ENCODE assay signal across 22 cellular contexts in the genomic region with DNA sequence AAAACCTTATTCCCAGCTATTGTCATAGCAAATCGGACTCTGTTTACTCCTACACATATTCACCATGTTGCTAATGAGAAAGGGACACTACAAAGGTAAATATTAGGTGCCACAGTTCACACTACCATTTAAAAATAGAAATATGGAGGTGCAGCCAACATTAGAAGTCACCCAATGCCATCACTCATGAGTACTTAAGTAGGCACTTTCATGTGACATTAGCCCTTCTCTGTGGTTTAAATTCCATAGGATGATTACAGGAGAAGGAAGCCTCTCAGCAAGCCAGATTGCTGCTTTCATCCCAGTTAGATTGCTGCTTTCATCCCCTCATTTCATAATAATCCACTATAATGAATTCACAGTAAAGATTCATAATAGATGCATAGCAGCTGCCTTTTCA.
"Had no signal": no experiment of that assay in that cellular context is flagged by ENCODE, and none has a peak within 500 bp of the region (broad histone marks: within the 10 kb centered on the region; RNA-seq: fewer than 3 reads in every experiment).

No MANE protein-coding gene starts in this region.

- H3K4me3 ChIP-seq: adrenal gland, ascending aorta, right lobe of liver, smooth muscle cell, stomach, suprapubic skin, tibial nerve had no signal

- ATAC-seq: activated T-helper 17 cell treated with anti-CD3 and anti-CD28 coated beads, Interleukin-2, amount 50 U/mL, for 72 hours; right lobe of liver; stimulated activated memory B cell treated with anti-CD40 and anti-IgM and Interleukin-4, amounts not matched to agents 10 μg/mL and 1 μg/mL and 100 μg/mL, for 72 hours had no signal

- H3K27ac ChIP-seq: adrenal gland, ascending aorta, parathyroid adenoma, right lobe of liver, stomach, suprapubic skin, tibial nerve had no signal

- DNase-seq: activated CD4-positive, alpha-beta T cell treated with anti-CD3 and anti-CD28 coated beads for 1 hour; activated CD8-positive, alpha-beta memory T cell treated with anti-CD3 and anti-CD28 coated beads for 24 hours; activated CD8-positive, alpha-beta memory T cell treated with anti-CD3 and anti-CD28 coated beads, Interleukin-2, amount 50 U/mL, for 4 hours; activated T-cell treated with anti-CD3 and anti-CD28 coated beads, Interleukin-2, amount 50 U/mL, for 24 hours; adrenal gland; effector memory CD4-positive, alpha-beta T cell; glutamatergic neuron; hippocampal formation; kidney glomerular epithelial cell; right lobe of liver; stimulated activated CD4-positive, alpha-beta T cell treated with anti-CD3 and anti-CD28 coated beads, Interleukin-15, amount 100 ng/mL, for 24 hours; stomach had no signal

- H3K27me3 Mint-ChIP-seq: activated naive CD8-positive, alpha-beta T cell; activated T-cell treated with anti-CD3 and anti-CD28 coated beads, Interleukin-2, amount 50 U/mL, for 24 hours; central memory CD8-positive, alpha-beta T cell; stimulated activated memory B cell treated with anti-CD40 and anti-IgM and Interleukin-4, amounts not matched to agents 10 μg/mL and 1 μg/mL and 100 μg/mL, for 72 hours had no signal

- H3K36me3 ChIP-seq: adrenal gland, ascending aorta, right lobe of liver, stomach, suprapubic skin, tibial nerve had no signal

- H3K4me1 ChIP-seq: adrenal gland, ascending aorta, parathyroid adenoma, right lobe of liver, stomach, suprapubic skin, tibial nerve had no signal

- H3K9me3 ChIP-seq: adrenal gland, ascending aorta, right lobe of liver, stomach, suprapubic skin, tibial nerve had no signal

- H3K27me3 ChIP-seq: adrenal gland, ascending aorta, right lobe of liver, stomach, suprapubic skin, tibial nerve had no signal

- H3K4me1 Mint-ChIP-seq: activated T-helper 17 cell treated with anti-CD3 and anti-CD28 coated beads, Interleukin-2, amount 50 U/mL, for 72 hours; central memory CD8-positive, alpha-beta T cell; nephron; stimulated activated memory B cell treated with anti-CD40 and anti-IgM and Interleukin-4, amounts not matched to agents 10 μg/mL and 1 μg/mL and 100 μg/mL, for 72 hours had no signal

- H3K4me3 Mint-ChIP-seq: activated naive CD8-positive, alpha-beta T cell; activated T-cell treated with anti-CD3 and anti-CD28 coated beads, Interleukin-2, amount 50 U/mL, for 24 hours; activated T-helper 17 cell treated with anti-CD3 and anti-CD28 coated beads, Interleukin-2, amount 50 U/mL, for 72 hours; central memory CD8-positive, alpha-beta T cell; nephron; stimulated activated memory B cell treated with anti-CD40 and anti-IgM and Interleukin-4, amounts not matched to agents 10 μg/mL and 1 μg/mL and 100 μg/mL, for 72 hours had no signal

- H3K9me3 Mint-ChIP-seq: activated T-cell treated with anti-CD3 and anti-CD28 coated beads, Interleukin-2, amount 50 U/mL, for 24 hours; activated T-helper 17 cell treated with anti-CD3 and anti-CD28 coated beads, Interleukin-2, amount 50 U/mL, for 72 hours; central memory CD8-positive, alpha-beta T cell; nephron; stimulated activated memory B cell treated with anti-CD40 and anti-IgM and Interleukin-4, amounts not matched to agents 10 μg/mL and 1 μg/mL and 100 μg/mL, for 72 hours had no signal

- H3K27ac Mint-ChIP-seq: activated naive CD8-positive, alpha-beta T cell; activated T-cell treated with anti-CD3 and anti-CD28 coated beads, Interleukin-2, amount 50 U/mL, for 24 hours; activated T-helper 17 cell treated with anti-CD3 and anti-CD28 coated beads, Interleukin-2, amount 50 U/mL, for 72 hours; nephron; stimulated activated memory B cell treated with anti-CD40 and anti-IgM and Interleukin-4, amounts not matched to agents 10 μg/mL and 1 μg/mL and 100 μg/mL, for 72 hours had no signal

- H3K36me3 Mint-ChIP-seq: activated naive CD8-positive, alpha-beta T cell; stimulated activated memory B cell treated with anti-CD40 and anti-IgM and Interleukin-4, amounts not matched to agents 10 μg/mL and 1 μg/mL and 100 μg/mL, for 72 hours had no signal
